In genomic region chr11:108196901-108197300, GRCh38 we compare ENCODE assay signal across 1 cellular context.
A peak's percentile ranks its signal among the peaks of the same experiment; 100 is the strongest.
TF ChIP-seq lines count a peak whose summit lies in the region.

No MANE protein-coding gene starts in this region.

TF ChIP-seq in GM12878, 131 proteins besides CTCF, POLR2A, EP300 and RAD21 (continued from another document):
- TF ChIP-seq ATF2 (IDR thresholded peaks at IDR 0.05; ENCODE audit: low read length) (peak; percentile 24; the same call in 1 of the 2 replicates), NFIC (IDR thresholded peaks at IDR 0.05; ENCODE audit: low read depth, low read length) (peak; percentile 58; the same call in 1 of the 2 replicates), ZNF217 (IDR thresholded peaks at IDR 0.05) (peak; percentile 80; the same call in 1 of the 2 replicates), FOXM1 (IDR thresholded peaks at IDR 0.05; ENCODE audit: low read depth, low read length) (0 out of 2 replicates have a peak, but pooled peaks have one; percentile 23), MAX (IDR thresholded peaks at IDR 0.05; ENCODE audit: low read depth, low read length) (no peak), ZNF384 (IDR thresholded peaks at IDR 0.05; ENCODE audit: borderline replicate concordance, low read depth, low read length) (peak; percentile 69; the same call in 1 of the 2 replicates), ETV6 (conservative IDR thresholded peaks at IDR 0.05 in 1 of 2, IDR thresholded peaks at IDR 0.05 in 1 of 2; ENCODE audit: borderline replicate concordance in 1 of 2, low read depth in 1 of 2) (0 out of 4 replicates have a peak, but pooled peaks of 1 of the 2 experiments have one; percentile 24), IRF4 (IDR thresholded peaks at IDR 0.05; ENCODE audit: low read depth, low read length) (peak; percentile 42; the same call in 1 of the 2 replicates), NR2F1 (conservative IDR thresholded peaks at IDR 0.05) (peak; percentile 35; the same call in 1 of the 2 replicates), RUNX3 (IDR thresholded peaks at IDR 0.05; ENCODE audit: low read length) (peak; percentile 35; the same call in 1 of the 2 replicates), CUX1 (IDR thresholded peaks at IDR 0.05; ENCODE audit: insufficient replicate concordance, low read depth, low read length) (no peak), CBX5 (IDR thresholded peaks at IDR 0.05; ENCODE audit: low read depth) (no peak), BCL11A (IDR thresholded peaks at IDR 0.05; ENCODE audit: low read depth, low read length) (no peak), ATF7 (IDR thresholded peaks at IDR 0.05; ENCODE audit: low read depth) (0 out of 2 replicates have a peak, but pooled peaks have one; percentile 9), JUNB (IDR thresholded peaks at IDR 0.05) (peak; percentile 82)
TF ChIP-seq in GM12878: peak in this region for 11.
